ENCODE assay signal across 9 cellular contexts in the genomic region with DNA sequence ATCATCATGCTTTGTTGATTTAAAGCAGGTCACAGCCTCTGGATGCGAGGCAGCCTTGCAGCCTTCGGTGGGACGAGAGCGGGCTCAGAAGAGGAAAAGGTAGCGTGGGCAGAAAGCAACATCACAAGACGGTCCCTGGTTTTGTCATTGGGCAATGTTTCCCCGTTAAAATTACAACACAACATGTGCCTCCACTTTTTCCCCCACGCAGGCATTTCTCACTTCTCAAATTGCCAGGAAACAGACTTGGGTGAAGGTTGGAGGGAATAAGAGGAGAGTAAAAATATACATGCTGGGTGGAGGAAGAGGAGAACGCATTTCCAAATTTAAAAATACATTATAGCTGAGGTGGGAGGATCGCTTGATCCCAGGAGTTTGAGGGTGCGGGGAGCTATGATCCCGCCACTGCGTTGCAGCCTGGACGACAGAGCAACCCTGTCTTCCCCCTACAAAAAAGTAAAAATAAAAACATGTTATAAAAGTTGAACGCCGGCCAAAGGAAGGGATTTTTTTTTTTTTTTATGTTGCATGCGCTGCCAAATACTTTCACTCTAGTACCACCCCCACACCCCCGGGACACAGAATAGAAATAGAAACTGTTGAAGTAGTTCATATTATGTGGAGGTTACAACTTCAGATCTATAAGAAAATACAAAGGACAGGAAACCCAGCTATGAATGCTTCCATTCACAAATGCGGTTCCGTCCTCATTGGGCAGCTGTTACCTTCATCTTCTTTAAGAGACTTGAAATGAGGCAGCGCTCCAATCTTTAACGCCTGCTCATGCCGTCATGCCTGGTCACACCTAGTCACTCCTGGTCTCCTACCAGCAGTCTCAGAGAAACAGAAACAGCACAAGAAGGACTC. TPM values are rescaled to one million over a fixed set of nuclear protein-coding genes. Genes with fewer than 3 reads are reported as not detected.
DNase-seq lines count a peak whose midpoint lies in the region; ATAC-seq and TF ChIP-seq lines count a peak whose summit lies in the region.
"Had no signal": no experiment of that assay in that cellular context is flagged by ENCODE, and none has a peak within 500 bp of the region (broad histone marks: within the 10 kb centered on the region; RNA-seq: fewer than 3 reads in every experiment).

No MANE protein-coding gene starts in this region.

- H3K4me3 ChIP-seq in fibroblast of villous mesenchyme (ENCODE audit: low read depth, low read length) = no peak overlapping the region

- peak; percentile 98 for DNase-seq in SIG-M5 treated with dmso at 0.1 percent for 504 hours (lab: John Stamatoyannopoulos, UW; ENCODE audit: unreplicated experiment)
- DNase-seq in fibroblast of villous mesenchyme (ENCODE audit: low read depth) = peak; percentile 71
- peak; percentile 26 for DNase-seq in pulmonary artery endothelial cell (ENCODE audit: low read depth, low spot score)
- DNase-seq in NCI-H2029 (lab: John Stamatoyannopoulos, UW) = no peak
- DNase-seq in glomerular visceral epithelial cell (ENCODE audit: extremely low spot score) = no peak
- no peak for DNase-seq in NCI-H774 (lab: John Stamatoyannopoulos, UW)

- peak; percentile 60 for ATAC-seq in GM19025 (IDR thresholded peaks at IDR 0.05; ENCODE audit: low read depth, unreplicated experiment)
- ATAC-seq in SK-N-SH treated with all-trans-retinoic acid at 6 μM for 48 hours = no peak

- no peak for TF ChIP-seq CTCF in fibroblast of villous mesenchyme (IDR thresholded peaks at IDR 0.05; ENCODE audit: insufficient read depth, low read depth, low read length)

TF ChIP-seq in SK-N-SH treated with all-trans-retinoic acid at 6 μM for 48 hours, 23 proteins besides CTCF, POLR2A, EP300 and RAD21:
- TF ChIP-seq OSR1 (CRISPR knock-in tag; IDR thresholded peaks at IDR 0.05) (no peak), ZFP30 (CRISPR knock-in tag; IDR thresholded peaks at IDR 0.05) (no peak), ZC3H10 (CRISPR knock-in tag; IDR thresholded peaks at IDR 0.05) (no peak), ZFP3 (CRISPR knock-in tag; IDR thresholded peaks at IDR 0.05) (no peak)

RNA-seq across cellular contexts. Expression of a gene that starts 13.8 kb away (rescaled TPM):
- total RNA-seq in fibroblast of villous mesenchyme = 29.3 and 41.5 TPM in 2 replicates
- 56.7 and 75.2 TPM in 2 replicates for total RNA-seq in pulmonary artery endothelial cell

RNA-seq across cellular contexts. Expression of a gene that starts 48.9 kb away (rescaled TPM):
- total RNA-seq in fibroblast of villous mesenchyme (22.9 and 31.1 TPM in 2 replicates), pulmonary artery endothelial cell (22.7 and 34.1 TPM in 2 replicates)

RNA-seq across cellular contexts. Expression of a gene that starts 49.0 kb away (rescaled TPM):
- 0.43 TPM in 1 of 2 replicates, not detected in the other for total RNA-seq in fibroblast of villous mesenchyme
- total RNA-seq in pulmonary artery endothelial cell = not detected in 2 replicates
- total RNA-seq: epithelial cell of proximal tubule had no signal

Comparison
In these comparisons a context has a peak if more than half of its experiments do, and no peak if none do; other contexts are left out.
1. DNase-seq: peak in SIG-M5 treated with dmso at 0.1 percent for 504 hours (single experiment), fibroblast of villous mesenchyme (single experiment) and pulmonary artery endothelial cell (single experiment); none in NCI-H2029 (single experiment), glomerular visceral epithelial cell (single experiment) and NCI-H774 (single experiment).